Comparison of ENCODE assay signal across 11 cellular contexts in genomic region chr6:152313542-152314482, GRCh38.
DNase-seq lines count a peak whose midpoint lies in the region; ATAC-seq, FAIRE-seq and TF ChIP-seq lines count a peak whose summit lies in the region.
"Had no signal": no experiment of that assay in that cellular context is flagged by ENCODE, and none has a peak within 500 bp of the region (broad histone marks: within the 10 kb centered on the region; RNA-seq: fewer than 3 reads in every experiment).

No MANE protein-coding gene starts in this region.

- ATAC-seq in A549, result peak in 1 of 2 experiments; percentile 55; a peak in 3 of 6 replicates
- ATAC-seq in right lobe of liver, result peak; percentile 7 to 57 (median 50)
- no peak for ATAC-seq in T-cell (replicated peaks in 1 of 4)
- ATAC-seq in GM21515 (IDR thresholded peaks at IDR 0.05; ENCODE audit: unreplicated experiment), result no peak
- ATAC-seq: sciatic nerve had no signal

- no peak for DNase-seq in A549 (ENCODE audit: low read depth in 1 of 2, low spot score in 1 of 2)
- peak; percentile 42 for DNase-seq in HuH-7.5 (ENCODE audit: low spot score)
- peak; percentile 83 for DNase-seq in endodermal cell
- no peak for DNase-seq in right lobe of liver
- DNase-seq in NAMALWA (ENCODE audit: low spot score), result no peak
- DNase-seq in GM19240 (ENCODE audit: insufficient read length, low spot score), result no peak
- DNase-seq in T-cell, result no peak
- DNase-seq: effector memory CD4-positive, alpha-beta T cell; NCI-H187 treated with DMSO at 0.1 percent for 48 hours had no signal

- H3K4me1 Mint-ChIP-seq in endodermal cell (peaks cover 22% of the 10 kb centered on the region), T-cell (peaks cover 18 to 27% (median 23%) of the 10 kb centered on the region in 3 donors)

- WGBS in A549 (ENCODE audit: missing lambda C conversion rate), result 84% methylated on average over 10 of the region's 10 CpGs
- WGBS in endodermal cell (ENCODE audit: insufficient coverage in 1 of 2, insufficient read length in 1 of 2), 2 experiments, result 75 to 82% methylated on average over 9 to 10 of the region's 10 CpGs
- WGBS in right lobe of liver (ENCODE audit: insufficient coverage, low coverage, low lambda C conversion rate, missing lambda C conversion rate), result 83% methylated on average over 8 of the region's 10 CpGs

- intact Hi-C loops in right lobe of liver (cut with DNase I), result no loop called here

- H3K4me1 ChIP-seq in A549, result peaks cover 10% of the 10 kb centered on the region; the same call in 2 of the 3 replicates
- no peaks in the 10 kb centered on the region for H3K4me1 ChIP-seq in endodermal cell (ENCODE audit: control insufficient read depth, insufficient read depth, low read length)
- peaks cover 0 to 18% (median 8%) of the 10 kb centered on the region in 4 donors for H3K4me1 ChIP-seq in right lobe of liver

- no peak overlapping the region for H3K4me3 Mint-ChIP-seq in endodermal cell
- H3K4me3 Mint-ChIP-seq in T-cell, result no peak overlapping the region

- H3K9ac ChIP-seq in endodermal cell (ENCODE audit: extremely low read depth, low read length, poor library complexity, severe bottlenecking), result peak overlapping the region; percentile 46

- POLR2A ChIA-PET in A549 (lab: Yijun Ruan, JAX) (no interaction called here), T-cell (lab: Charles Lee) (no interaction called here)

- TF ChIP-seq CTCF in A549 (IDR thresholded peaks at IDR 0.05) (no peak), endodermal cell (conservative IDR thresholded peaks at IDR 0.05) (peak; percentile 67), right lobe of liver (IDR thresholded peaks at IDR 0.05) (no peak)

- no peak for FAIRE-seq in A549 (lab: Jason Lieb, UNC)

- no peaks in the 10 kb centered on the region for H3K9me3 Mint-ChIP-seq in endodermal cell
- no peaks in the 10 kb centered on the region for H3K9me3 Mint-ChIP-seq in T-cell

- no peaks in the 10 kb centered on the region for H3K9me3 ChIP-seq in A549
- no peaks in the 10 kb centered on the region for H3K9me3 ChIP-seq in endodermal cell (ENCODE audit: control insufficient read depth, low read length)
- H3K9me3 ChIP-seq in right lobe of liver, result no peaks in the 10 kb centered on the region

- no peak for TF ChIP-seq POLR2A in A549 (IDR thresholded peaks at IDR 0.05; ENCODE audit: low read length)
- no peak for TF ChIP-seq POLR2A in right lobe of liver (IDR thresholded peaks at IDR 0.05)

- H3K27me3 ChIP-seq in endodermal cell (ENCODE audit: control insufficient read depth, insufficient read depth, low read length, poor library complexity, severe bottlenecking) (no peaks in the 10 kb centered on the region), right lobe of liver (no peaks in the 10 kb centered on the region)

- no peaks in the 10 kb centered on the region for H3K27me3 Mint-ChIP-seq in endodermal cell (ENCODE audit: insufficient read depth)
- no peaks in the 10 kb centered on the region for H3K27me3 Mint-ChIP-seq in T-cell

- TF ChIP-seq RAD21 in A549 (conservative IDR thresholded peaks at IDR 0.05 in 1 of 2, IDR thresholded peaks at IDR 0.05 in 1 of 2), result no peak

- H3K4me3 ChIP-seq in A549, result no peak overlapping the region
- H3K4me3 ChIP-seq in endodermal cell (ENCODE audit: low read length), result peak overlapping the region; percentile 16
- no peak overlapping the region for H3K4me3 ChIP-seq in right lobe of liver

- H3K36me3 Mint-ChIP-seq in endodermal cell (ENCODE audit: low read depth), result no peaks in the 10 kb centered on the region
- no peaks in the 10 kb centered on the region for H3K36me3 Mint-ChIP-seq in T-cell

- TF ChIP-seq EP300 in A549 (IDR thresholded peaks at IDR 0.05), result no peak

- peak overlapping the region; percentile 89 for H3K27ac Mint-ChIP-seq in endodermal cell
- H3K27ac Mint-ChIP-seq in T-cell, result no peak overlapping the region

- H3K36me3 ChIP-seq in endodermal cell (ENCODE audit: control insufficient read depth, insufficient read depth, low read length), result no peaks in the 10 kb centered on the region
- H3K36me3 ChIP-seq in right lobe of liver, result no peaks in the 10 kb centered on the region

- CTCF ChIA-PET in A549 (lab: Yijun Ruan, JAX), result no interaction called here
- CTCF ChIA-PET in T-cell (lab: Charles Lee), result interaction anchor here (0.7 kb wide), 2 partner anchors 25 to 635 kb away, joined by 3 to 6 read pairs; no protein-coding TSS in a partner anchor

- H3K27ac ChIP-seq in A549 (peak overlapping the region; percentile 41 to 70; a peak in 5 of 6 replicates), endodermal cell (ENCODE audit: low read depth, low read length) (peak overlapping the region; percentile 75), right lobe of liver (peak overlapping the region; percentile 4 to 56 (median 43))

- H3K4me2 ChIP-seq in A549, result peak overlapping the region; percentile 28; the same call in 1 of the 3 replicates

TF ChIP-seq in A549, 52 proteins besides CTCF, POLR2A, EP300 and RAD21:
- TF ChIP-seq MAX (IDR thresholded peaks at IDR 0.05) (no peak), REST (IDR thresholded peaks at IDR 0.05) (no peak), TP53 (CRISPR knock-in tag; IDR thresholded peaks at IDR 0.05) (no peak), PBX3 (IDR thresholded peaks at IDR 0.05) (no peak), MAZ (IDR thresholded peaks at IDR 0.05; ENCODE audit: borderline replicate concordance, low read depth, low read length) (no peak), PHF8 (IDR thresholded peaks at IDR 0.05; ENCODE audit: borderline replicate concordance, low read depth) (no peak), MAFK (IDR thresholded peaks at IDR 0.05; ENCODE audit: partially characterized antibody) (no peak), CEBPB (IDR thresholded peaks at IDR 0.05) (no peak), RFX5 (IDR thresholded peaks at IDR 0.05) (no peak), EHMT2 (IDR thresholded peaks at IDR 0.05; ENCODE audit: low read depth) (no peak), SMC3 (IDR thresholded peaks at IDR 0.05) (no peak), RNF2 (IDR thresholded peaks at IDR 0.05; ENCODE audit: borderline replicate concordance, low read depth) (no peak), USF2 (IDR thresholded peaks at IDR 0.05) (no peak)

Comparison
In these comparisons a context has a peak if more than half of its experiments do, and no peak if none do; other contexts are left out.
1. ATAC-seq: peak in right lobe of liver (4 of 4); none in T-cell (0 of 4) and GM21515 (single experiment).
2. DNase-seq: peak in HuH-7.5 (single experiment) and endodermal cell (single experiment); none in A549 (0 of 2), right lobe of liver (0 of 3), NAMALWA (single experiment), GM19240 (single experiment) and T-cell (0 of 34).
3. Peak in every context shown above with its lines, with median percentiles within 50 percentile points of each other: H3K27ac ChIP-seq.